ENCODE assay signal across 8 cellular contexts in the genomic region with DNA sequence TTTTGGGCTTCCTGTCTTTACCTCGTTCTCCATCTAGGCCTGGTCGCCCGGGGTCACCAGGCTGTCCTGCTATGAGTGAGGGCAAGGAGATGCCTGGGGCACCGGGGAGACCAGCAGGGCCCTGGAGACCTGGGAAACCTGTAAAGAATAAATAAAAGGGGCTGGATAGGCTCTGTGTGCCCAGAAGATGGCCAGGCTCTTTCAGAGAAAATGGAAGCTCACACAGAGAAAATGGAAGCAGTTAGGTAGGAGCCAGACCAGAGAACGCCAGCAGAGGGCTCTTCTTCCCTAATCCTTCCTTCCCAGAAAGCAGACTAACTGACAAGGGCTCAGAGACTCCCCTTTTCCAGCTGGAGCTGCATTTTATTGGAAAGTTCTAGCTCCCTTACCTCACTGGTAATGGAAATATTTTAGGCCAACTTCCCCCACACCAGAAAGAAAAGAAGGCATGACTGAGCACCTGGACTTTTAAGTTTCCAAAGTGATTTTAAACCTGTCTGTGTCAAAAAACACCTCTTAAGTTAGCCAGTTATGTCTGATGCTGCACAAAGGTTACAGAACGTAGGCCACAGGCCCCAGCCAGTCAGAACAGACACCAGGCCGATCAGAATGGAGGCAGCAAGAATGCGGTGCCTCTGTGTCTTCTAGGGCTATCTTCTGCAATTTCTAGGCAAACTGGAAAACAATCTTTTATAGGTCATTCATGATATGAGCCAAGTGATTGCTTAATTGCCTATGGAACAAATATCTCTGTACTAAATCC.
DNase-seq lines count a peak whose midpoint lies in the region; ATAC-seq and TF ChIP-seq lines count a peak whose summit lies in the region.

No MANE protein-coding gene starts in this region.

- WGBS in gastroesophageal sphincter (ENCODE audit: low coverage in 1 of 2), 2 donors, result 50% methylated on average over 4 of the region's 8 CpGs; no CpG with 5 or more reads in 1 of the 2 donors

- H3K4me1 ChIP-seq in HAP-1 (no peaks in the 10 kb centered on the region), gastroesophageal sphincter (peaks cover 0 to 6% (median 0%) of the 10 kb centered on the region in 3 donors), ascending aorta (no peaks in the 10 kb centered on the region)

- in situ Hi-C loops in HAP-1 (cut with MboI; ENCODE audit: low sequenced_read_pairs), result no loop called here

- intact Hi-C loops in ascending aorta (cut with DNase I), result no loop called here

- ATAC-seq in gastroesophageal sphincter, result no peak
- no peak for ATAC-seq in HG03039 (IDR thresholded peaks at IDR 0.05; ENCODE audit: unreplicated experiment)
- no peak for ATAC-seq in HG03469 (IDR thresholded peaks at IDR 0.05; ENCODE audit: unreplicated experiment)

- H3K9me3 ChIP-seq in HAP-1 (no peaks in the 10 kb centered on the region), gastroesophageal sphincter (no peaks in the 10 kb centered on the region), ascending aorta (no peaks in the 10 kb centered on the region)

- DNase-seq in AG08396 (ENCODE audit: low spot score) (peak; percentile 57), HAP-1 (ENCODE audit: low spot score in 2 of 2) (peak; percentile 61 to 65), OCI-M1 (lab: John Stamatoyannopoulos, UW) (peak; percentile 61), ascending aorta (ENCODE audit: low spot score in 2 of 2) (no peak), UCSD-AML1 (lab: John Stamatoyannopoulos, UW; ENCODE audit: unreplicated experiment) (no peak)

- H3K36me3 ChIP-seq in HAP-1 (replicated peaks), result peaks cover 3% of the 10 kb centered on the region; the same call in 1 of the 2 replicates
- H3K36me3 ChIP-seq in gastroesophageal sphincter, result peaks cover 0 to 31% of the 10 kb centered on the region in 2 donors
- H3K36me3 ChIP-seq in ascending aorta, result no peaks in the 10 kb centered on the region

- H3K4me3 ChIP-seq in HAP-1, result no peak overlapping the region
- no peak overlapping the region for H3K4me3 ChIP-seq in gastroesophageal sphincter
- no peak overlapping the region for H3K4me3 ChIP-seq in ascending aorta

- H3K27me3 ChIP-seq in HAP-1 (ENCODE audit: low read depth) (no peaks in the 10 kb centered on the region), gastroesophageal sphincter (no peaks in the 10 kb centered on the region), ascending aorta (no peaks in the 10 kb centered on the region)

- peak overlapping the region in 3 of 4 donors; percentile 25 to 41 (median 27) for H3K27ac ChIP-seq in gastroesophageal sphincter
- H3K27ac ChIP-seq in ascending aorta, result no peak overlapping the region

- TF ChIP-seq CTCF in gastroesophageal sphincter (IDR thresholded peaks at IDR 0.05) (peak; percentile 6 to 51 (median 16)), ascending aorta (IDR thresholded peaks at IDR 0.05) (no peak)

- TF ChIP-seq EP300 in gastroesophageal sphincter (IDR thresholded peaks at IDR 0.05), result no peak

- no peak for TF ChIP-seq POLR2A in gastroesophageal sphincter (IDR thresholded peaks at IDR 0.05)

Comparison
In these comparisons a context has a peak if more than half of its experiments do, and no peak if none do; other contexts are left out.
1. DNase-seq: peak in AG08396 (single experiment), HAP-1 (2 of 2) and OCI-M1 (single experiment); none in ascending aorta (0 of 2) and UCSD-AML1 (single experiment).
2. H3K27ac ChIP-seq: peak in gastroesophageal sphincter (3 of 4); none in ascending aorta (0 of 2).
3. CTCF ChIP-seq: peak in gastroesophageal sphincter (4 of 4); none in ascending aorta (0 of 3).